Comparison of ENCODE assay signal across 2 cellular contexts in the genomic region with DNA sequence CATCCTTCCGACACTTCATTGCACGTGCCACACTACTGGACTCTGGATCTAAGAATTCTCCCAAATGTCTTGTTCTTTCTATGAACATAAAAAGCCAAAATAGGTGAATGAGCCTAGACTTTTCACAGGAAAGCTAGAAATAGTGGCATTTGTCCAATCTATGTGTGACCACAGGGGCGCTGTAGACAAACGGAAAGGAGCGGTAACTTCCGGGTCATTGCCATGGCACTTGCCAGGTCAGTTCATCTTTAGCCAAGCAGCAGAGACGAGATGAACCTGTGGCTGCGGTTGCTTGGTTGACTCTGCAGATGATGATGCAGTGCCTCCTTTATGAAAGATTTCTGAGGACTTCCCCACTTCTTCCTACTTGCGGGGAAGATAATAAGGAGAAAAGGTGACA.
TF ChIP-seq lines count a peak whose summit lies in the region.

No MANE protein-coding gene starts in this region.

TF ChIP-seq in SK-N-SH treated with all-trans-retinoic acid at 6 μM for 48 hours, 23 proteins besides CTCF, POLR2A, EP300 and RAD21:
- TF ChIP-seq, protein P1, sequence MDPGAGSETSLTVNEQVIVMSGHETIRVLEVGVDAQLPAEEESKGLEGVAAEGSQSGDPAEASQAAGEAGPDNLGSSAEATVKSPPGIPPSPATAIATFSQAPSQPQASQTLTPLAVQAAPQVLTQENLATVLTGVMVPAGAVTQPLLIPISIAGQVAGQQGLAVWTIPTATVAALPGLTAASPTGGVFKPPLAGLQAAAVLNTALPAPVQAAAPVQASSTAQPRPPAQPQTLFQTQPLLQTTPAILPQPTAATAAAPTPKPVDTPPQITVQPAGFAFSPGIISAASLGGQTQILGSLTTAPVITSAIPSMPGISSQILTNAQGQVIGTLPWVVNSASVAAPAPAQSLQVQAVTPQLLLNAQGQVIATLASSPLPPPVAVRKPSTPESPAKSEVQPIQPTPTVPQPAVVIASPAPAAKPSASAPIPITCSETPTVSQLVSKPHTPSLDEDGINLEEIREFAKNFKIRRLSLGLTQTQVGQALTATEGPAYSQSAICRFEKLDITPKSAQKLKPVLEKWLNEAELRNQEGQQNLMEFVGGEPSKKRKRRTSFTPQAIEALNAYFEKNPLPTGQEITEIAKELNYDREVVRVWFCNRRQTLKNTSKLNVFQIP (CRISPR knock-in tag; IDR thresholded peaks at IDR 0.05; ENCODE audit: borderline replicate concordance, low read depth): no peak
- no peak for TF ChIP-seq TCF4 (CRISPR knock-in tag; IDR thresholded peaks at IDR 0.05; ENCODE audit: borderline replicate concordance)
- TF ChIP-seq SNAI2 (CRISPR knock-in tag; IDR thresholded peaks at IDR 0.05): no peak
- TF ChIP-seq ESRRG (CRISPR knock-in tag; IDR thresholded peaks at IDR 0.05): no peak
- no peak for TF ChIP-seq ZFP30 (CRISPR knock-in tag; IDR thresholded peaks at IDR 0.05)
- TF ChIP-seq OSR1 (CRISPR knock-in tag; IDR thresholded peaks at IDR 0.05): no peak
- no peak for TF ChIP-seq CSDC2 (CRISPR knock-in tag; IDR thresholded peaks at IDR 0.05)
- TF ChIP-seq, protein P2, sequence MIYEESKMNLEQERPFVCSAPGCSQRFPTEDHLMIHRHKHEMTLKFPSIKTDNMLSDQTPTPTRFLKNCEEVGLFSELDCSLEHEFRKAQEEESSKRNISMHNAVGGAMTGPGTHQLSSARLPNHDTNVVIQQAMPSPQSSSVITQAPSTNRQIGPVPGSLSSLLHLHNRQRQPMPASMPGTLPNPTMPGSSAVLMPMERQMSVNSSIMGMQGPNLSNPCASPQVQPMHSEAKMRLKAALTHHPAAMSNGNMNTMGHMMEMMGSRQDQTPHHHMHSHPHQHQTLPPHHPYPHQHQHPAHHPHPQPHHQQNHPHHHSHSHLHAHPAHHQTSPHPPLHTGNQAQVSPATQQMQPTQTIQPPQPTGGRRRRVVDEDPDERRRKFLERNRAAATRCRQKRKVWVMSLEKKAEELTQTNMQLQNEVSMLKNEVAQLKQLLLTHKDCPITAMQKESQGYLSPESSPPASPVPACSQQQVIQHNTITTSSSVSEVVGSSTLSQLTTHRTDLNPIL (CRISPR knock-in tag; IDR thresholded peaks at IDR 0.05; ENCODE audit: low read depth): no peak
- no peak for TF ChIP-seq ZNF565 (CRISPR knock-in tag; conservative IDR thresholded peaks at IDR 0.05; ENCODE audit: low read depth)
- TF ChIP-seq, protein P3, sequence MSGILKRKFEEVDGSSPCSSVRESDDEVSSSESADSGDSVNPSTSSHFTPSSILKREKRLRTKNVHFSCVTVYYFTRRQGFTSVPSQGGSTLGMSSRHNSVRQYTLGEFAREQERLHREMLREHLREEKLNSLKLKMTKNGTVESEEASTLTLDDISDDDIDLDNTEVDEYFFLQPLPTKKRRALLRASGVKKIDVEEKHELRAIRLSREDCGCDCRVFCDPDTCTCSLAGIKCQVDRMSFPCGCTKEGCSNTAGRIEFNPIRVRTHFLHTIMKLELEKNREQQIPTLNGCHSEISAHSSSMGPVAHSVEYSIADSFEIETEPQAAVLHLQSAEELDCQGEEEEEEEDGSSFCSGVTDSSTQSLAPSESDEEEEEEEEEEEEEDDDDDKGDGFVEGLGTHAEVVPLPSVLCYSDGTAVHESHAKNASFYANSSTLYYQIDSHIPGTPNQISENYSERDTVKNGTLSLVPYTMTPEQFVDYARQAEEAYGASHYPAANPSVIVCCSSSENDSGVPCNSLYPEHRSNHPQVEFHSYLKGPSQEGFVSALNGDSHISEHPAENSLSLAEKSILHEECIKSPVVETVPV (CRISPR knock-in tag; IDR thresholded peaks at IDR 0.05): no peak

TF ChIP-seq in K562, 482 proteins besides CTCF, POLR2A, EP300 and RAD21 (continued from another document):
- TF ChIP-seq, protein P4, sequence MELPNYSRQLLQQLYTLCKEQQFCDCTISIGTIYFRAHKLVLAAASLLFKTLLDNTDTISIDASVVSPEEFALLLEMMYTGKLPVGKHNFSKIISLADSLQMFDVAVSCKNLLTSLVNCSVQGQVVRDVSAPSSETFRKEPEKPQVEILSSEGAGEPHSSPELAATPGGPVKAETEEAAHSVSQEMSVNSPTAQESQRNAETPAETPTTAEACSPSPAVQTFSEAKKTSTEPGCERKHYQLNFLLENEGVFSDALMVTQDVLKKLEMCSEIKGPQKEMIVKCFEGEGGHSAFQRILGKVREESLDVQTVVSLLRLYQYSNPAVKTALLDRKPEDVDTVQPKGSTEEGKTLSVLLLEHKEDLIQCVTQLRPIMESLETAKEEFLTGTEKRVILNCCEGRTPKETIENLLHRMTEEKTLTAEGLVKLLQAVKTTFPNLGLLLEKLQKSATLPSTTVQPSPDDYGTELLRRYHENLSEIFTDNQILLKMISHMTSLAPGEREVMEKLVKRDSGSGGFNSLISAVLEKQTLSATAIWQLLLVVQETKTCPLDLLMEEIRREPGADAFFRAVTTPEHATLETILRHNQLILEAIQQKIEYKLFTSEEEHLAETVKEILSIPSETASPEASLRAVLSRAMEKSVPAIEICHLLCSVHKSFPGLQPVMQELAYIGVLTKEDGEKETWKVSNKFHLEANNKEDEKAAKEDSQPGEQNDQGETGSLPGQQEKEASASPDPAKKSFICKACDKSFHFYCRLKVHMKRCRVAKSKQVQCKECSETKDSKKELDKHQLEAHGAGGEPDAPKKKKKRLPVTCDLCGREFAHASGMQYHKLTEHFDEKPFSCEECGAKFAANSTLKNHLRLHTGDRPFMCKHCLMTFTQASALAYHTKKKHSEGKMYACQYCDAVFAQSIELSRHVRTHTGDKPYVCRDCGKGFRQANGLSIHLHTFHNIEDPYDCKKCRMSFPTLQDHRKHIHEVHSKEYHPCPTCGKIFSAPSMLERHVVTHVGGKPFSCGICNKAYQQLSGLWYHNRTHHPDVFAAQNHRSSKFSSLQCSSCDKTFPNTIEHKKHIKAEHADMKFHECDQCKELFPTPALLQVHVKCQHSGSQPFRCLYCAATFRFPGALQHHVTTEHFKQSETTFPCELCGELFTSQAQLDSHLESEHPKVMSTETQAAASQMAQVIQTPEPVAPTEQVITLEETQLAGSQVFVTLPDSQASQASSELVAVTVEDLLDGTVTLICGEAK (IDR thresholded peaks at IDR 0.05): peak; percentile 78
- TF ChIP-seq, protein P4 (CRISPR knock-in tag; IDR thresholded peaks at IDR 0.05): no peak
- TF ChIP-seq GABPB1 (CRISPR knock-in tag; IDR thresholded peaks at IDR 0.05) (peak; percentile 62; the same call in 1 of the 2 replicates), ZNF431 (CRISPR knock-in tag; IDR thresholded peaks at IDR 0.05) (no peak), U2AF2 (optimal IDR thresholded peaks at IDR 0.05; ENCODE audit: low read depth, low read length) (no peak)
